Comparison of ENCODE assay signal across 8 cellular contexts in the genomic region with DNA sequence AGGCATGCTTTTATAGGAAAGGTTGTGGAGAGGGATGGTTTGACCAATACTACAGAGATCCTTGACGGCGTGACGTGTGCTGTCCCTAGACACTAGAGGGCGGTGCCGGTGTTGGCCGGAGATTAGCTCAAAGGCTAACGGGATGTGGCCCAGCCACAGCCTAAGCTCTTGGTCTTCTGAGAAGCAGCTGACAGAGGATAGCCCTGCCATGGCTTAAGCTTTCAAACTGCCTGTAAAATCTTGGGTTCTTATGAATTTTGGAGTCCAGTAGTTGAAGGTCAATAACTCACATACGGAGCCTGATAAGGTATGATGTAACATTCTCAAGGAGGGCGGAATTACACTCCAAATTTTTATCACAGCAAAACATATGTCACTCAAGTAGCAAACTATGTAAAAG.
A peak's percentile ranks its signal among the peaks of the same experiment; 100 is the strongest.
DNase-seq lines count a peak whose midpoint lies in the region.

No MANE protein-coding gene starts in this region.

- DNase-seq in stimulated activated CD4-positive, alpha-beta T cell treated with anti-CD3 and anti-CD28 coated beads, Interleukin-4, amount 100 ng/mL, for 48 hours (ENCODE audit: low read depth in 2 of 2): peak; percentile 2 to 8
- DNase-seq in stimulated activated CD4-positive, alpha-beta T cell treated with anti-CD3 and anti-CD28 coated beads, Interleukin-4, amount 100 ng/mL, for 24 hours: no peak
- peak; percentile 76 for DNase-seq in H4 (ENCODE audit: low spot score)
- DNase-seq in HuH-7.5 (ENCODE audit: low spot score): peak; percentile 8
- DNase-seq in SW 1271 (lab: John Stamatoyannopoulos, UW): peak; percentile 24 to 74
- DNase-seq in foreskin melanocyte: peak; percentile 71
- DNase-seq in posterior cingulate gyrus: peak in 9 of 10 donors; percentile 30 to 92 (median 51)
- DNase-seq in cerebellar nuclear complex (lab: John Stamatoyannopoulos, UW): no peak

- intact Hi-C loops in posterior cingulate gyrus (cut with DNase I): loop anchor here (5.0 to 10.0 kb wide), 2 partner anchors 390 to 513 kb away; partner anchors contain the start of gene ATXN7L3B

Comparison
In these comparisons a context has a peak if more than half of its experiments do, and no peak if none do; other contexts are left out.
1. DNase-seq: peak in stimulated activated CD4-positive, alpha-beta T cell treated with anti-CD3 and anti-CD28 coated beads, Interleukin-4, amount 100 ng/mL, for 48 hours (2 of 2), H4 (single experiment), HuH-7.5 (single experiment), SW 1271 (2 of 2), foreskin melanocyte (single experiment) and posterior cingulate gyrus (9 of 10); none in stimulated activated CD4-positive, alpha-beta T cell treated with anti-CD3 and anti-CD28 coated beads, Interleukin-4, amount 100 ng/mL, for 24 hours (single experiment) and cerebellar nuclear complex (0 of 2).